Comparison of ENCODE assay signal across 1 cellular context in genomic region chr16:58000706-58001676, GRCh38.
TF ChIP-seq lines count a peak whose summit lies in the region.

Gene USB1, plus strand, starts transcription at chr16:58001407. Its CDS starts 77 bp downstream, at chr16:58001484.

TF ChIP-seq in HEK293, 187 proteins besides CTCF, POLR2A, EP300 and RAD21 (continued from another document):
- TF ChIP-seq ZNF26 (tag by site-specific recombination; IDR thresholded peaks at IDR 0.05) = no peak
- peak; percentile 78 for TF ChIP-seq KLF9 (tag by site-specific recombination; IDR thresholded peaks at IDR 0.05; ENCODE audit: low read depth)
- TF ChIP-seq ZNF692 (tag by site-specific recombination; IDR thresholded peaks at IDR 0.05) = no peak
- no peak for TF ChIP-seq ZNF133 (tag by site-specific recombination; IDR thresholded peaks at IDR 0.05)
- TF ChIP-seq ZNF138 (tag by site-specific recombination; IDR thresholded peaks at IDR 0.05; ENCODE audit: borderline replicate concordance) = no peak
- TF ChIP-seq ZNF514 (tag by site-specific recombination; IDR thresholded peaks at IDR 0.05) = no peak
- TF ChIP-seq ZFHX2 (tag by site-specific recombination; conservative IDR thresholded peaks at IDR 0.05) = peak; percentile 49
- TF ChIP-seq ZNF426 (tag by site-specific recombination; IDR thresholded peaks at IDR 0.05) = no peak
- TF ChIP-seq ZNF548 (tag by site-specific recombination; IDR thresholded peaks at IDR 0.05) = no peak
- 0 out of 2 replicates have a peak, but pooled peaks have one; percentile 17 for TF ChIP-seq ZBTB21 (tag by site-specific recombination; IDR thresholded peaks at IDR 0.05)
- TF ChIP-seq ZNF555 (tag by site-specific recombination; conservative IDR thresholded peaks at IDR 0.05) = no peak
- TF ChIP-seq PRDM4 (tag by site-specific recombination; IDR thresholded peaks at IDR 0.05) = no peak
- TF ChIP-seq ZNF423 (tag by site-specific recombination; IDR thresholded peaks at IDR 0.05) = no peak
- TF ChIP-seq TRIM28 (IDR thresholded peaks at IDR 0.05; ENCODE audit: borderline replicate concordance, low read length) = no peak
- no peak for TF ChIP-seq RBAK (tag by site-specific recombination; IDR thresholded peaks at IDR 0.05)
- no peak for TF ChIP-seq ZBTB1 (tag by site-specific recombination; IDR thresholded peaks at IDR 0.05)
- TF ChIP-seq ZNF302 (tag by site-specific recombination; IDR thresholded peaks at IDR 0.05; ENCODE audit: low read depth) = no peak
- no peak for TF ChIP-seq ZSCAN16 (tag by site-specific recombination; IDR thresholded peaks at IDR 0.05)
- no peak; the same call in 1 of the 2 replicates for TF ChIP-seq ZNF394 (tag by site-specific recombination; IDR thresholded peaks at IDR 0.05; ENCODE audit: borderline replicate concordance)
- no peak for TF ChIP-seq ZNF48 (tag by site-specific recombination; IDR thresholded peaks at IDR 0.05)
- TF ChIP-seq ZSCAN4 (tag by site-specific recombination; IDR thresholded peaks at IDR 0.05) = no peak
- TF ChIP-seq MYNN (tag by site-specific recombination; IDR thresholded peaks at IDR 0.05; ENCODE audit: borderline replicate concordance) = no peak
- TF ChIP-seq ZNF362 (tag by site-specific recombination; IDR thresholded peaks at IDR 0.05) = no peak
- TF ChIP-seq ZNF76 (tag by site-specific recombination; IDR thresholded peaks at IDR 0.05; ENCODE audit: borderline replicate concordance, low read depth) = no peak
- no peak; the same call in 1 of the 2 replicates for TF ChIP-seq ZSCAN30 (tag by site-specific recombination; IDR thresholded peaks at IDR 0.05)
- no peak for TF ChIP-seq BCL11A (tag by site-specific recombination; IDR thresholded peaks at IDR 0.05; ENCODE audit: low read depth)
- no peak for TF ChIP-seq ZNF202 (tag by site-specific recombination; IDR thresholded peaks at IDR 0.05; ENCODE audit: borderline replicate concordance)
- no peak for TF ChIP-seq ZFP37 (tag by site-specific recombination; IDR thresholded peaks at IDR 0.05)
- no peak for TF ChIP-seq ZNF558 (tag by site-specific recombination; IDR thresholded peaks at IDR 0.05)
- TF ChIP-seq REPIN1 (tag by site-specific recombination; IDR thresholded peaks at IDR 0.05; ENCODE audit: low read depth) = no peak
- 0 out of 2 replicates have a peak, but pooled peaks have one; percentile 10 for TF ChIP-seq ZNF341 (tag by site-specific recombination; IDR thresholded peaks at IDR 0.05; ENCODE audit: low read depth)
- peak; percentile 62 for TF ChIP-seq ZXDB (tag by site-specific recombination; IDR thresholded peaks at IDR 0.05)
- TF ChIP-seq ZNF580 (tag by site-specific recombination; IDR thresholded peaks at IDR 0.05) = no peak
- no peak for TF ChIP-seq ZNF510 (tag by site-specific recombination; IDR thresholded peaks at IDR 0.05; ENCODE audit: insufficient replicate concordance)
- no peak for TF ChIP-seq HOXC10 (CRISPR knock-in tag; IDR thresholded peaks at IDR 0.05)
- no peak for TF ChIP-seq BCL6B (tag by site-specific recombination; IDR thresholded peaks at IDR 0.05)
- no peak for TF ChIP-seq WT1 (tag by site-specific recombination; IDR thresholded peaks at IDR 0.05)
